Comparison of ENCODE assay signal across 1 cellular context in genomic region chr5:95826949-95827595, GRCh38.
TF ChIP-seq lines count a peak whose summit lies in the region.

No MANE protein-coding gene starts in this region.

TF ChIP-seq in HepG2, 621 proteins besides CTCF, POLR2A, EP300 and RAD21 (continued from another document and continues in another):
- TF ChIP-seq ZFP91 (CRISPR knock-in tag; IDR thresholded peaks at IDR 0.05; ENCODE audit: borderline replicate concordance) (peak; percentile 42; the same call in 1 of the 2 replicates), ZFP36L1 (CRISPR knock-in tag; IDR thresholded peaks at IDR 0.05) (no peak), ARID4A (CRISPR knock-in tag; IDR thresholded peaks at IDR 0.05; ENCODE audit: borderline replicate concordance) (peak; percentile 61; the same call in 1 of the 2 replicates), ZNF547 (CRISPR knock-in tag; IDR thresholded peaks at IDR 0.05) (peak; percentile 67; the same call in 1 of the 2 replicates), BRCA1 (CRISPR knock-in tag; IDR thresholded peaks at IDR 0.05) (no peak), ZNF510 (CRISPR knock-in tag; IDR thresholded peaks at IDR 0.05; ENCODE audit: low read depth) (0 out of 2 replicates have a peak, but pooled peaks have one; percentile 82), TBX3 (IDR thresholded peaks at IDR 0.05; ENCODE audit: borderline replicate concordance) (no peak), TEAD2 (CRISPR knock-in tag; IDR thresholded peaks at IDR 0.05) (no peak), CENPT (CRISPR knock-in tag; IDR thresholded peaks at IDR 0.05; ENCODE audit: low read depth) (no peak), ZFP41 (CRISPR knock-in tag; IDR thresholded peaks at IDR 0.05; ENCODE audit: borderline replicate concordance) (no peak), CSRNP2 (CRISPR knock-in tag; conservative IDR thresholded peaks at IDR 0.05; ENCODE audit: low read depth) (no peak), ZBTB33 (CRISPR knock-in tag; IDR thresholded peaks at IDR 0.05) (peak; percentile 50), ZBTB34 (CRISPR knock-in tag; IDR thresholded peaks at IDR 0.05) (no peak), ARID5B (CRISPR knock-in tag; IDR thresholded peaks at IDR 0.05) (peak; percentile 98), PBX2 (CRISPR knock-in tag; IDR thresholded peaks at IDR 0.05) (0 out of 2 replicates have a peak, but pooled peaks have one; percentile 42), ZNF616 (CRISPR knock-in tag; IDR thresholded peaks at IDR 0.05; ENCODE audit: low read depth) (no peak), AKAP8 (CRISPR knock-in tag; IDR thresholded peaks at IDR 0.05) (no peak), NCOA2 (CRISPR knock-in tag; IDR thresholded peaks at IDR 0.05) (peak; percentile 81), ZNF513 (CRISPR knock-in tag; conservative IDR thresholded peaks at IDR 0.05) (no peak), REPIN1 (CRISPR knock-in tag; IDR thresholded peaks at IDR 0.05; ENCODE audit: borderline replicate concordance, low read depth) (no peak), HIVEP1 (CRISPR knock-in tag; IDR thresholded peaks at IDR 0.05) (no peak), HIC2 (CRISPR knock-in tag; IDR thresholded peaks at IDR 0.05; ENCODE audit: low read depth) (peak; percentile 99), ZBTB25 (CRISPR knock-in tag; IDR thresholded peaks at IDR 0.05) (peak; percentile 75; the same call in 1 of the 2 replicates), ZNF44 (CRISPR knock-in tag; IDR thresholded peaks at IDR 0.05) (peak; percentile 79; the same call in 1 of the 2 replicates), FOXP4 (CRISPR knock-in tag; IDR thresholded peaks at IDR 0.05) (peak; percentile 79), ZNF337 (CRISPR knock-in tag; IDR thresholded peaks at IDR 0.05; ENCODE audit: borderline replicate concordance, low read depth) (peak; percentile 44; the same call in 1 of the 2 replicates)
